In genomic region chr16:18955874-18956580, GRCh38 we compare ENCODE assay signal across 8 cellular contexts. TPM values are rescaled to one million over a fixed set of nuclear protein-coding genes. Genes with fewer than 3 reads are reported as not detected.
DNase-seq lines count a peak whose midpoint lies in the region; ATAC-seq, FAIRE-seq and TF ChIP-seq lines count a peak whose summit lies in the region.
"Not testable (repeated sequence)": the region's sequence is repeated elsewhere in the genome, so short reads cannot be mapped to it uniquely, and the experiment has no call there.

No MANE protein-coding gene starts in this region.

- H2AK5ac ChIP-seq in H1 (ENCODE audit: low read depth, low read length), result not testable (repeated sequence)

- H4K20me1 ChIP-seq in H1 (replicated peaks in 1 of 2; ENCODE audit: control insufficient read depth in 1 of 2, insufficient read depth in 2 of 2, low read length in 2 of 2), result not testable (repeated sequence)

- H3K56ac ChIP-seq in H1 (replicated peaks; ENCODE audit: insufficient read length, low read depth, low read length), result not testable (repeated sequence)

- H3K27me3 Mint-ChIP-seq in activated B cell treated with CpG ODN at 0.5 μM for 24 hours; activated T-cell treated with anti-CD3 and anti-CD28 coated beads, Interleukin-2, amount 50 U/mL, for 72 hours (ENCODE audit: low read depth); natural killer cell (ENCODE audit: low read depth in 2 of 2): not testable (repeated sequence)

- H3K36me3 ChIP-seq in H1 (ENCODE audit: control insufficient read depth in 2 of 4, insufficient read depth in 4 of 4, low read length in 3 of 4); thymus (ENCODE audit: control insufficient read depth, insufficient read depth): not testable (repeated sequence)

- H3K9me3 ChIP-seq in H1 (ENCODE audit: insufficient read depth in 2 of 2, low read depth in 1 of 2, low read length in 1 of 2); thymus (ENCODE audit: control insufficient read depth): not testable (repeated sequence)

- H3K23me2 ChIP-seq in H1 (ENCODE audit: low read depth, low read length), result not testable (repeated sequence)

- not testable (repeated sequence) for H3K14ac ChIP-seq in H1 (ENCODE audit: insufficient read length)

- not testable (repeated sequence) for H3K9me3 Mint-ChIP-seq in activated B cell treated with CpG ODN at 0.5 μM for 24 hours; activated T-cell treated with anti-CD3 and anti-CD28 coated beads, Interleukin-2, amount 50 U/mL, for 72 hours; natural killer cell

- not testable (repeated sequence) for TF ChIP-seq CTCF in activated B cell treated with CpG ODN at 0.5 μM for 24 hours (IDR thresholded peaks at IDR 0.05); H1 (IDR thresholded peaks at IDR 0.05; ENCODE audit: control extremely low read depth in 1 of 3, insufficient read depth in 1 of 3, low read depth in 1 of 3, low read length in 3 of 3); natural killer cell (IDR thresholded peaks at IDR 0.05)

- H4K91ac ChIP-seq in H1 (replicated peaks; ENCODE audit: insufficient read length, low read length), result not testable (repeated sequence)

- not testable (repeated sequence) for H2BK12ac ChIP-seq in H1 (ENCODE audit: low read depth, low read length)

- POLR2A ChIA-PET in activated B cell treated with CpG ODN at 0.5 μM for 24 hours (lab: Charles Lee), result interaction anchor here (0.5 kb wide), 1 partner anchor 419 kb away, joined by 3 read pairs; no protein-coding TSS in a partner anchor
- POLR2A ChIA-PET in H1 (lab: Charles Lee; ENCODE audit: partially characterized antibody), result interaction anchor here (1.0 to 1.6 kb wide), 3 partner anchors 9 to 155 kb away, joined by 3 to 4 read pairs (median 4); partner anchors contain the start of genes ARL6IP1 and SMG1

- H4K8ac ChIP-seq in H1 (ENCODE audit: extremely low read depth, insufficient read depth, low read length), result not testable (repeated sequence)

- H3K27me3 ChIP-seq in H1 (replicated peaks in 1 of 4; ENCODE audit: control insufficient read depth in 3 of 4, extremely low read depth in 1 of 4, insufficient read depth in 3 of 4, low read length in 3 of 4); thymus (ENCODE audit: control insufficient read depth, insufficient read depth): not testable (repeated sequence)

- TF ChIP-seq POLR2A in H1 (IDR thresholded peaks at IDR 0.05; ENCODE audit: control extremely low read depth in 1 of 2, low read depth in 2 of 2, low read length in 2 of 2), result not testable (repeated sequence)

- H3K23ac ChIP-seq in H1 (ENCODE audit: insufficient read length), result not testable (repeated sequence)

- not testable (repeated sequence) for H3K18ac ChIP-seq in H1 (ENCODE audit: extremely low read depth, low read length)

- CTCF ChIA-PET in activated B cell treated with CpG ODN at 0.5 μM for 24 hours (lab: Charles Lee), result not testable (repeated sequence)
- CTCF ChIA-PET in H1 (lab: Charles Lee; ENCODE audit: partially characterized antibody), result interaction anchor here (0.6 to 2.9 kb wide), 3 partner anchors 12 to 108 kb away, joined by 3 to 11 read pairs (median 4); no protein-coding TSS in a partner anchor

- H2BK20ac ChIP-seq in H1 (ENCODE audit: low read length), result not testable (repeated sequence)

- H3K9ac ChIP-seq in H1 (replicated peaks in 1 of 4; ENCODE audit: extremely low read depth in 1 of 4, low read depth in 3 of 4, low read length in 3 of 4), result not testable (repeated sequence)

- not testable (repeated sequence) for H3K4me1 Mint-ChIP-seq in activated B cell treated with CpG ODN at 0.5 μM for 24 hours, natural killer cell
- H3K4me1 Mint-ChIP-seq in activated T-cell treated with anti-CD3 and anti-CD28 coated beads, Interleukin-2, amount 50 U/mL, for 72 hours (ENCODE audit: low read depth), result peaks cover 12% of the 10 kb centered on the region

- H3K36me3 Mint-ChIP-seq in activated B cell treated with CpG ODN at 0.5 μM for 24 hours (ENCODE audit: low read depth); activated T-cell treated with anti-CD3 and anti-CD28 coated beads, Interleukin-2, amount 50 U/mL, for 72 hours (ENCODE audit: insufficient read depth in 2 of 2); natural killer cell: not testable (repeated sequence)

- FAIRE-seq in H1 (lab: Jason Lieb, UNC), result not testable (repeated sequence)

- DNase-seq in DMS153 treated with DMSO at 0.1 percent for 48 hours (lab: John Stamatoyannopoulos, UW; ENCODE audit: unreplicated experiment) (peak; percentile 14), NCI-H1105 treated with DMSO at 0.1 percent for 48 hours (lab: John Stamatoyannopoulos, UW) (peak; percentile 32), NOMO-1 (lab: John Stamatoyannopoulos, UW; ENCODE audit: unreplicated experiment in 2 of 2) (peak; percentile 11 to 28)
- DNase-seq in activated B cell treated with CpG ODN at 0.5 μM for 24 hours; H1 (ENCODE audit: low read depth in 1 of 2, low spot score in 2 of 2); natural killer cell: not testable (repeated sequence)
- peak; percentile 42 to 51 for DNase-seq in activated T-cell treated with anti-CD3 and anti-CD28 coated beads, Interleukin-2, amount 50 U/mL, for 72 hours

- H3K79me2 ChIP-seq in H1 (ENCODE audit: control insufficient read depth in 1 of 2, insufficient read depth in 2 of 2, low read length in 2 of 2), result not testable (repeated sequence)

- H3K4me3 Mint-ChIP-seq in activated B cell treated with CpG ODN at 0.5 μM for 24 hours (peak overlapping the region; percentile 76), natural killer cell (peak overlapping the region; percentile 52)
- peak overlapping the region; percentile 85 to 87 for H3K4me3 Mint-ChIP-seq in activated T-cell treated with anti-CD3 and anti-CD28 coated beads, Interleukin-2, amount 50 U/mL, for 72 hours

- intact Hi-C loops in activated B cell treated with CpG ODN at 0.5 μM for 24 hours (cut with micrococcal nuclease); natural killer cell (cut with micrococcal nuclease): not testable (repeated sequence)

- not testable (repeated sequence) for H3K4me3 ChIP-seq in H1 (ENCODE audit: extremely low read depth in 1 of 4, insufficient read depth in 2 of 4, low read depth in 3 of 4, low read length in 4 of 4)
- peak overlapping the region; percentile 46 for H3K4me3 ChIP-seq in thymus (ENCODE audit: low read length)

- peak overlapping the region; percentile 89; the same call in 1 of the 2 replicates for H2AFZ ChIP-seq in H1 (ENCODE audit: low read length)

- H3K27ac ChIP-seq in H1 (ENCODE audit: low read depth, low read length), result not testable (repeated sequence)
- peak overlapping the region; percentile 81 for H3K27ac ChIP-seq in thymus (ENCODE audit: low read depth)

- not testable (repeated sequence) for H2BK5ac ChIP-seq in H1 (ENCODE audit: low read depth, low read length)

- ATAC-seq in activated B cell treated with CpG ODN at 0.5 μM for 24 hours (ENCODE audit: low read depth), result peak; percentile 69
- peak; percentile 79 to 81 for ATAC-seq in activated T-cell treated with anti-CD3 and anti-CD28 coated beads, Interleukin-2, amount 50 U/mL, for 72 hours (replicated peaks in 1 of 2)
- ATAC-seq in natural killer cell, result not testable (repeated sequence)

- not testable (repeated sequence) for H3K4me2 ChIP-seq in H1 (ENCODE audit: insufficient read depth in 1 of 2, low read depth in 2 of 2, low read length in 2 of 2)

- not testable (repeated sequence) for TF ChIP-seq EP300 in H1 (IDR thresholded peaks at IDR 0.05; ENCODE audit: borderline replicate concordance in 1 of 2, low read depth in 2 of 2, low read length in 2 of 2)

- H3K27ac Mint-ChIP-seq in activated B cell treated with CpG ODN at 0.5 μM for 24 hours, natural killer cell: not testable (repeated sequence)
- H3K27ac Mint-ChIP-seq in activated T-cell treated with anti-CD3 and anti-CD28 coated beads, Interleukin-2, amount 50 U/mL, for 72 hours, result peak overlapping the region; percentile 97

- not testable (repeated sequence) for H3K4me1 ChIP-seq in H1 (replicated peaks in 1 of 4; ENCODE audit: control insufficient read depth in 3 of 4, insufficient read depth in 4 of 4, low read length in 3 of 4)
- H3K4me1 ChIP-seq in thymus (ENCODE audit: control insufficient read depth, insufficient read depth, low read length), result peaks cover 13% of the 10 kb centered on the region

- not testable (repeated sequence) for H3K4ac ChIP-seq in H1 (replicated peaks; ENCODE audit: insufficient read length, low read depth, low read length)

- H2BK120ac ChIP-seq in H1 (replicated peaks; ENCODE audit: low read depth, low read length), result not testable (repeated sequence)

- 84% methylated on average over 14 of the region's 21 CpGs; no CpG with 5 or more reads in 1 of the 2 experiments for WGBS in H1 (ENCODE audit: extremely low coverage in 1 of 2, insufficient coverage in 1 of 2, insufficient read length in 1 of 2, insufficient replicate concordance in 2 of 2, low coverage in 1 of 2, low lambda C conversion rate in 2 of 2, missing lambda C conversion rate in 1 of 2), 2 experiments
- 17% methylated on average over 18 of the region's 21 CpGs for WGBS in thymus

- H3K79me1 ChIP-seq in H1 (ENCODE audit: low read depth, low read length), result not testable (repeated sequence)

- TF ChIP-seq RAD21 in H1 (IDR thresholded peaks at IDR 0.05 in 1 of 2, conservative IDR thresholded peaks at IDR 0.05 in 1 of 2; ENCODE audit: low read depth in 2 of 2, low read length in 2 of 2), result not testable (repeated sequence)

- H2BK15ac ChIP-seq in H1 (ENCODE audit: low read length), result not testable (repeated sequence)

- not testable (repeated sequence) for H4K5ac ChIP-seq in H1 (ENCODE audit: insufficient read length, low read depth, low read length)

RNA-seq across cellular contexts. Expression of gene TMC7, which starts 27.7 kb away (rescaled TPM):
- total RNA-seq in activated B cell treated with CpG ODN at 0.5 μM for 24 hours (not detected in 2 replicates), natural killer cell (not detected)
- total RNA-seq in activated T-cell treated with anti-CD3 and anti-CD28 coated beads, Interleukin-2, amount 50 U/mL, for 72 hours, result under 1 TPM in 1 of 2 donors, not detected in 1; 0.10 TPM
- total RNA-seq in H1 (2021; fragmentation: NEBNext Ultra II Directional; extraction: Animal tissue kit (Norgen Biotek cat#: 25700)), result 2.6 and 3.4 TPM in 2 replicates
- polyA plus RNA-seq in H1 (2011; rRNA removed) (2.0 and 2.3 TPM in 2 replicates), thymus (0.41 TPM)
- polyA plus RNA-seq in H1 (2011; cell fraction: cytosol; rRNA removed), result 2.6 TPM
- 2.7 TPM for polyA plus RNA-seq in H1 (2011; cell fraction: nucleus; rRNA removed)
- 2.3 to 3.5 TPM (median 2.5 TPM) in 4 replicates for polyA plus RNA-seq in H1 (2012, experiment 1 of 2)
- 0.87 TPM for polyA plus RNA-seq in H1 (2012, experiment 2 of 2)
- polyA plus RNA-seq in H1 (2013, experiment 1 of 2), result 4.1 TPM
- 4.3 TPM for polyA plus RNA-seq in H1 (2013, experiment 2 of 2)
- polyA minus RNA-seq in H1 (2011; rRNA and poly(A)+ RNA removed), result 5.1 and 5.8 TPM in 2 replicates
- polyA minus RNA-seq in H1 (2011; cell fraction: cytosol; rRNA and poly(A)+ RNA removed), result 3.1 TPM
- 5.3 TPM for polyA minus RNA-seq in H1 (2011; cell fraction: nucleus; rRNA and poly(A)+ RNA removed)

RNA-seq across cellular contexts. Expression of gene SMG1, which starts 29.8 kb away (rescaled TPM):
- total RNA-seq in activated B cell treated with CpG ODN at 0.5 μM for 24 hours (188 and 215 TPM in 2 replicates), natural killer cell (100 to 1,000 TPM; 215 to 253 (median 246) TPM)
- total RNA-seq in activated T-cell treated with anti-CD3 and anti-CD28 coated beads, Interleukin-2, amount 50 U/mL, for 72 hours, result 100 to 1,000 TPM; 165 to 171 TPM
- total RNA-seq in H1 (2021; fragmentation: NEBNext Ultra II Directional; extraction: Animal tissue kit (Norgen Biotek cat#: 25700)), result 90.6 and 91.6 TPM in 2 replicates
- polyA plus RNA-seq in H1 (2011; rRNA removed) (12.8 and 14.9 TPM in 2 replicates), thymus (20.8 TPM)
- polyA plus RNA-seq in H1 (2011; cell fraction: cytosol; rRNA removed), result 21.0 TPM
- polyA plus RNA-seq in H1 (2011; cell fraction: nucleus; rRNA removed), result 31.4 TPM
- 13.9 to 24.9 TPM (median 19.6 TPM) in 4 replicates for polyA plus RNA-seq in H1 (2012, experiment 1 of 2)
- 0.89 TPM for polyA plus RNA-seq in H1 (2012, experiment 2 of 2)
- 14.3 TPM for polyA plus RNA-seq in H1 (2013, experiment 1 of 2)
- 11.6 TPM for polyA plus RNA-seq in H1 (2013, experiment 2 of 2)
- polyA minus RNA-seq in H1 (2011; rRNA and poly(A)+ RNA removed), result 147 and 216 TPM in 2 replicates
- polyA minus RNA-seq in H1 (2011; cell fraction: cytosol; rRNA and poly(A)+ RNA removed), result 55.2 TPM
- polyA minus RNA-seq in H1 (2011; cell fraction: nucleus; rRNA and poly(A)+ RNA removed), result 255 TPM
